ENCODE assay signal across 1 cellular context in genomic region chr3:136196064-136196400, GRCh38.
TF ChIP-seq lines count a peak whose summit lies in the region.

MSL2 (minus strand) TSS chr3:136196335; CDS start chr3:136195113, 1,222 bp downstream.

TF ChIP-seq in K562, 482 proteins besides CTCF, POLR2A, EP300 and RAD21 (continued from another document and continues in another):
- TF ChIP-seq E2F4 (CRISPR knock-in tag; IDR thresholded peaks at IDR 0.05; ENCODE audit: low read depth) (no peak), BRF2 (IDR thresholded peaks at IDR 0.05; ENCODE audit: borderline replicate concordance, insufficient read depth, insufficient read length) (no peak), PREB (CRISPR knock-in tag; IDR thresholded peaks at IDR 0.05) (no peak; the same call in 1 of the 2 replicates), NCOA4 (IDR thresholded peaks at IDR 0.05; ENCODE audit: partially characterized antibody) (no peak), ZMIZ1 (IDR thresholded peaks at IDR 0.05; ENCODE audit: low read depth in 2 of 2, low read length in 2 of 2) (no peak), CHCHD3 (CRISPR knock-in tag; IDR thresholded peaks at IDR 0.05) (no peak), TRIM25 (IDR thresholded peaks at IDR 0.05; ENCODE audit: borderline replicate concordance) (no peak), FOXK1 (CRISPR knock-in tag; IDR thresholded peaks at IDR 0.05; ENCODE audit: borderline replicate concordance) (no peak), ZFX (CRISPR knock-in tag; IDR thresholded peaks at IDR 0.05) (no peak), CBX2 (IDR thresholded peaks at IDR 0.05; ENCODE audit: insufficient read depth, low read length, poor library complexity, severe bottlenecking) (no peak), NFE2L1 (tag; IDR thresholded peaks at IDR 0.05; ENCODE audit: borderline replicate concordance, low read depth) (no peak), GATAD2A (IDR thresholded peaks at IDR 0.05) (no peak), REST (CRISPR knock-in tag; IDR thresholded peaks at IDR 0.05; ENCODE audit: low read depth) (no peak), RNF219 (CRISPR knock-in tag; IDR thresholded peaks at IDR 0.05) (no peak), CEBPG (CRISPR knock-in tag; IDR thresholded peaks at IDR 0.05) (no peak), CEBPG (tag; conservative IDR thresholded peaks at IDR 0.05 in 1 of 2, IDR thresholded peaks at IDR 0.05 in 1 of 2) (no peak), TAF7 (tag; IDR thresholded peaks at IDR 0.05) (no peak), DLX4 (CRISPR knock-in tag; IDR thresholded peaks at IDR 0.05) (no peak), STAT5A (IDR thresholded peaks at IDR 0.05; ENCODE audit: borderline replicate concordance, low read length) (no peak), ZNF717 (CRISPR knock-in tag; IDR thresholded peaks at IDR 0.05) (no peak), CCAR2 (IDR thresholded peaks at IDR 0.05; ENCODE audit: low read depth, low read length) (no peak), BRD4 (IDR thresholded peaks at IDR 0.05) (no peak), ZNF133 (CRISPR knock-in tag; IDR thresholded peaks at IDR 0.05) (no peak), SIN3B (IDR thresholded peaks at IDR 0.05; ENCODE audit: low read depth) (no peak), BMI1 (IDR thresholded peaks at IDR 0.05; ENCODE audit: low read length) (no peak), ELF4 (CRISPR knock-in tag; IDR thresholded peaks at IDR 0.05) (no peak), E4F1 (CRISPR knock-in tag; IDR thresholded peaks at IDR 0.05; ENCODE audit: borderline replicate concordance) (no peak), FOXM1 (IDR thresholded peaks at IDR 0.05; ENCODE audit: low read depth) (no peak), FOXM1 (CRISPR knock-in tag; IDR thresholded peaks at IDR 0.05; ENCODE audit: low read depth) (no peak), MAZ (CRISPR knock-in tag; conservative IDR thresholded peaks at IDR 0.05 in 1 of 2, IDR thresholded peaks at IDR 0.05 in 1 of 2) (peak; percentile 8 to 52; a peak in 2 of 4 replicates), CREB1 (IDR thresholded peaks at IDR 0.05) (no peak), CREB1 (CRISPR knock-in tag; IDR thresholded peaks at IDR 0.05) (peak; percentile 37; the same call in 1 of the 2 replicates), SMARCB1 (IDR thresholded peaks at IDR 0.05; ENCODE audit: insufficient read length, low read depth) (no peak), ZKSCAN8 (CRISPR knock-in tag; IDR thresholded peaks at IDR 0.05) (no peak), TEAD2 (tag; IDR thresholded peaks at IDR 0.05) (no peak), CCNT2 (IDR thresholded peaks at IDR 0.05; ENCODE audit: borderline replicate concordance, extremely low read depth, insufficient read length, low read depth, low read length) (peak; percentile 60), ZNF512 (tag; IDR thresholded peaks at IDR 0.05) (no peak), ELK1 (CRISPR knock-in tag; IDR thresholded peaks at IDR 0.05) (no peak), E2F5 (CRISPR knock-in tag; IDR thresholded peaks at IDR 0.05) (no peak)
